Comparison of ENCODE assay signal across 1 cellular context in genomic region chr1:236101233-236102200, GRCh38.
TF ChIP-seq lines count a peak whose summit lies in the region.

No MANE protein-coding gene starts in this region.

TF ChIP-seq in HEK293, 187 proteins besides CTCF, POLR2A, EP300 and RAD21 (continued from another document):
- TF ChIP-seq AEBP2 (tag by site-specific recombination; IDR thresholded peaks at IDR 0.05; ENCODE audit: borderline replicate concordance): no peak; the same call in 1 of the 2 replicates
- TF ChIP-seq ZFP37 (tag by site-specific recombination; IDR thresholded peaks at IDR 0.05): no peak
- no peak for TF ChIP-seq GFI1B (tag by site-specific recombination; IDR thresholded peaks at IDR 0.05)
- TF ChIP-seq ZBTB7A (tag by site-specific recombination; IDR thresholded peaks at IDR 0.05; ENCODE audit: low read depth): no peak; the same call in 1 of the 2 replicates
- TF ChIP-seq ZNF211 (tag by site-specific recombination; IDR thresholded peaks at IDR 0.05; ENCODE audit: low read depth): no peak
- TF ChIP-seq ZNF785 (tag by site-specific recombination; IDR thresholded peaks at IDR 0.05): peak; percentile 93
- no peak for TF ChIP-seq ZNF174 (tag by site-specific recombination; IDR thresholded peaks at IDR 0.05)
- TF ChIP-seq ZNF37A (tag by site-specific recombination; IDR thresholded peaks at IDR 0.05): no peak
- TF ChIP-seq KLF9 (tag by site-specific recombination; IDR thresholded peaks at IDR 0.05; ENCODE audit: low read depth): no peak
- peak; percentile 83; the same call in 1 of the 2 replicates for TF ChIP-seq ZNF704 (tag by site-specific recombination; IDR thresholded peaks at IDR 0.05)
- peak; percentile 85 for TF ChIP-seq SALL2 (tag by site-specific recombination; IDR thresholded peaks at IDR 0.05; ENCODE audit: borderline replicate concordance)
- TF ChIP-seq PRDM4 (tag by site-specific recombination; IDR thresholded peaks at IDR 0.05): no peak
- TF ChIP-seq ZNF624 (tag by site-specific recombination; IDR thresholded peaks at IDR 0.05): no peak
- peak; percentile 98; the same call in 1 of the 2 replicates for TF ChIP-seq ZNF114 (tag by site-specific recombination; IDR thresholded peaks at IDR 0.05)
- no peak for TF ChIP-seq KLF7 (tag by site-specific recombination; IDR thresholded peaks at IDR 0.05; ENCODE audit: borderline replicate concordance)
- no peak for TF ChIP-seq ZNF223 (tag by site-specific recombination; IDR thresholded peaks at IDR 0.05)
- peak; percentile 100 for TF ChIP-seq ZFHX2 (tag by site-specific recombination; conservative IDR thresholded peaks at IDR 0.05)
- TF ChIP-seq ZNF426 (tag by site-specific recombination; IDR thresholded peaks at IDR 0.05): no peak
- TF ChIP-seq ZBTB11 (tag by site-specific recombination; conservative IDR thresholded peaks at IDR 0.05; ENCODE audit: low read depth): no peak
- no peak for TF ChIP-seq ZNF433 (tag by site-specific recombination; IDR thresholded peaks at IDR 0.05; ENCODE audit: low read depth)
- TF ChIP-seq ZNF626 (tag by site-specific recombination; IDR thresholded peaks at IDR 0.05): no peak
- no peak; the same call in 1 of the 2 replicates for TF ChIP-seq ZBTB1 (tag by site-specific recombination; IDR thresholded peaks at IDR 0.05)
- TF ChIP-seq ZNF404 (tag by site-specific recombination; IDR thresholded peaks at IDR 0.05): no peak
- TF ChIP-seq ZNF776 (tag by site-specific recombination; IDR thresholded peaks at IDR 0.05; ENCODE audit: borderline replicate concordance): peak; percentile 69
- peak; percentile 21; the same call in 1 of the 2 replicates for TF ChIP-seq BCL6B (tag by site-specific recombination; IDR thresholded peaks at IDR 0.05)
- TF ChIP-seq OVOL3 (tag by site-specific recombination; IDR thresholded peaks at IDR 0.05): no peak
- TF ChIP-seq PBX3 (CRISPR knock-in tag; IDR thresholded peaks at IDR 0.05): no peak
- TF ChIP-seq ZNF2 (tag by site-specific recombination; IDR thresholded peaks at IDR 0.05): no peak
- TF ChIP-seq ZNF148 (tag by site-specific recombination; IDR thresholded peaks at IDR 0.05; ENCODE audit: borderline replicate concordance): peak; percentile 75; the same call in 1 of the 2 replicates
- TF ChIP-seq ZNF76 (tag by site-specific recombination; IDR thresholded peaks at IDR 0.05; ENCODE audit: borderline replicate concordance, low read depth): 0 out of 2 replicates have a peak, but pooled peaks have one; percentile 17
- TF ChIP-seq ZNF488 (tag by site-specific recombination; IDR thresholded peaks at IDR 0.05): 0 out of 2 replicates have a peak, but pooled peaks have one; percentile 36
- no peak for TF ChIP-seq ZNF513 (tag by site-specific recombination; IDR thresholded peaks at IDR 0.05)
- TF ChIP-seq KLF10 (tag by site-specific recombination; IDR thresholded peaks at IDR 0.05): no peak
TF ChIP-seq in HEK293: peak in this region for 31.
